Comparison of ENCODE assay signal across 7 cellular contexts in the genomic region with DNA sequence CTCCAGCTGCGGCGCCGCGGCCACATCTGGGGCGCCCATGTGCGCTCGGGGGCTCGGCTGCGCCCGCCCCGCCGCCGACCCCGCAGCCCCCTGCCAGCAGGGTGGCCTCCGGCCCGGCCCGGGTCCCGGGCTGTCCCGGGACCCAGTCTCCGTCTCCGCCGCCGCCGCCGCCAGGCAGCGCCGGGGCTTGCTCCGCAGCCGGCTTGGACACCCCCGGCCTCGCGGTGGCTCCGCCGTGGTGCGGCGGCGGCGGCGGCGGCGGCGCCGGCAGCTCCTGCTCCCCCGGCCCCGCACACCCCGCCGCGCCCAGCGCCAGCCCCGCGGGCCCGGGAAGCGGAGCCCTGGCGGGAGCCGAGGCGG. TPM values are rescaled to one million over a fixed set of nuclear protein-coding genes. Genes with fewer than 3 reads are reported as not detected.
DNase-seq lines count a peak whose midpoint lies in the region; ATAC-seq and TF ChIP-seq lines count a peak whose summit lies in the region.

No MANE protein-coding gene starts in this region.

- 0 to 7% (median 1%) methylated on average over 6 to 52 of the region's 56 CpGs for WGBS in adrenal gland, 4 donors

- H3K4me1 ChIP-seq in subcutaneous abdominal adipose tissue (ENCODE audit: control insufficient read depth in 5 of 5, insufficient read depth in 5 of 5, low read length in 5 of 5) (peaks cover 0 to 36% (median 24%) of the 10 kb centered on the region in 5 donors), adrenal gland (replicated peaks in 1 of 2) (peaks cover 0 to 17% of the 10 kb centered on the region in 2 donors)

- H3K27me3 ChIP-seq in subcutaneous abdominal adipose tissue (ENCODE audit: control insufficient read depth in 5 of 5, insufficient read depth in 4 of 5, low read length in 5 of 5), result peaks cover 13 to 31% (median 19%) of the 10 kb centered on the region in 5 donors
- H3K27me3 ChIP-seq in adrenal gland, result peaks cover 25% of the 10 kb centered on the region

- H3K4me3 ChIP-seq in epithelial cell of proximal tubule (ENCODE audit: low read depth, low read length) (peak overlapping the region; percentile 62), subcutaneous abdominal adipose tissue (ENCODE audit: low read depth in 1 of 5, low read length in 5 of 5) (peak overlapping the region in 3 of 5 donors; percentile 65 to 73 (median 66)), adrenal gland (peak overlapping the region in 1 of 4 donors; percentile 62)

- intact Hi-C loops in adrenal gland (cut with DNase I), result no loop called here

- H3K27ac ChIP-seq in subcutaneous abdominal adipose tissue (ENCODE audit: low read depth, low read length) (no peak overlapping the region), adrenal gland (peak overlapping the region in 1 of 5 donors; percentile 45)

- TF ChIP-seq POLR2A in adrenal gland (IDR thresholded peaks at IDR 0.05), result no peak

- no peak for TF ChIP-seq CTCF in epithelial cell of proximal tubule (conservative IDR thresholded peaks at IDR 0.05; ENCODE audit: low read depth, low read length)
- TF ChIP-seq CTCF in adrenal gland (IDR thresholded peaks at IDR 0.05), result no peak

- ATAC-seq in GM21423 (IDR thresholded peaks at IDR 0.05; ENCODE audit: unreplicated experiment) (peak; percentile 48), HG03442 (IDR thresholded peaks at IDR 0.05; ENCODE audit: unreplicated experiment) (peak; percentile 13)

- peaks cover 0 to under 1% (median 0%) of the 10 kb centered on the region in 5 donors for H3K9me3 ChIP-seq in subcutaneous abdominal adipose tissue (ENCODE audit: control insufficient read depth in 5 of 5, low read length in 5 of 5)
- no peaks in the 10 kb centered on the region for H3K9me3 ChIP-seq in adrenal gland (replicated peaks in 1 of 3)

- no peak overlapping the region for H3K9ac ChIP-seq in subcutaneous abdominal adipose tissue (ENCODE audit: low read length in 5 of 5)

- H3K36me3 ChIP-seq in subcutaneous abdominal adipose tissue (ENCODE audit: control insufficient read depth in 5 of 5, insufficient read depth in 5 of 5, low read length in 5 of 5) (no peaks in the 10 kb centered on the region), adrenal gland (replicated peaks in 1 of 2) (no peaks in the 10 kb centered on the region)

- DNase-seq in epithelial cell of proximal tubule (ENCODE audit: low read depth) (no peak), H4 (ENCODE audit: low spot score) (no peak), adrenal gland (no peak)
- DNase-seq in activated CD4-positive, CD25-positive, alpha-beta regulatory T cell (lab: John Stamatoyannopoulos, UW), result no peak

RNA-seq across cellular contexts. Expression of a gene that starts 0.2 kb away (rescaled TPM):
- 0.06 and 2.3 TPM in 2 replicates for total RNA-seq in epithelial cell of proximal tubule
- total RNA-seq in H4 (2014; rRNA removed; shearing (Covaris generic)), result 0.35 and 0.47 TPM in 2 replicates
- 1 to 10 TPM in 4 of 8 donors, under 1 TPM in 4; 0.17 to 4.4 (median 1.1) TPM for total RNA-seq in adrenal gland
- 1 to 10 TPM; 1.1 to 3.4 (median 2.1) TPM for polyA plus RNA-seq in adrenal gland
